9 cellular contexts compared by ENCODE assay signal in the genomic region with DNA sequence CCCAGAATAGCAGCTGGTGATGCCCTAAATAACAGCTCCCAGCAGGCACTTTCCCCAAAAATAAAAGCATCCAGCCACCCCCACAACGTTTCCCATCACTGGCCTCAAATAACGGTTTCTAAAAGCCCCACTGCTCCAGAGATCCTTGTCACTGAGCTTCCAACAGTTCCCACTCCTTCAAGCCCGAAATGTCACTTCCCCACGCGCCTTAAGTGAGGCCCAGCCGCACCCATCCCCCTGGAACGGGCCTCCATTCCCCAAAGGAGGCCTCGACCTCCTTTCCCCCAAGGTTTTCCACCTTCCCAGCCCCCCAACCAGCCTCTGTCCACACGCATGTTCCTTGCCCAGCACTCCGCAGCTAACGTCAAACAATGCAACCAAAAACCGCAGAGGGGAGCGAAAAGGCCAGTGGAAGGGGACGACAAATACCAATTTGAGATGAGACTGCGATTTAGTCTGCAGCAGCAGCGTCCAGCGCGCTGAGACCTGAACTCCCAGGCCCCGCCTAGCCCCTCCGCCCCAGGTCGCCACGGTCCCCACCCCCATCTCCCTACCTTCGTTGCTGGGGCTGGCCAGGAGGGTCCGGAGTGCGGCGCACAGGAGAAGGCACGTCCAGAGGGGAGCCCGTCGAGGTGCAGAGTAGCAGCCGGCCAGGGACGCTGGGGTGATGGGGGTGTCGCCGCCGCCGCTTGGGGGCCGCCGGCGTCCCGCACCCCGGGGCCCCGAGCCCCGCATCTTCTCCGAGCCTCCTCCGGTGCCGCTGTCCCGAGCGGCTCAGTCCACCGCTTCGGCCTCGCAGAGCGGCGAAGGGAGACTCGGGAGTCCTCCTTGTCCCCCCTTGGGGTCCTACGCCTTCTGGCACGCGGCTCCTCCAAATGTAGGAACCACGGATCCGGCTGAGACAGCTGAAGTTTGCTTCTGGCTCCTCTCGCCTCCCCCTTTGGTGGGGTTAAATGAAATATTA. TPM values are rescaled to one million over a fixed set of nuclear protein-coding genes. Genes with fewer than 3 reads are reported as not detected.
DNase-seq lines count a peak whose midpoint lies in the region; ATAC-seq, FAIRE-seq and TF ChIP-seq lines count a peak whose summit lies in the region.
"Had no signal": no experiment of that assay in that cellular context is flagged by ENCODE, and none has a peak within 500 bp of the region (broad histone marks: within the 10 kb centered on the region; RNA-seq: fewer than 3 reads in every experiment).

No MANE protein-coding gene starts in this region.

- peak overlapping the region; percentile 27 to 53 for H3K4me3 Mint-ChIP-seq in stimulated activated naive CD8-positive, alpha-beta T cell treated with anti-CD3 and anti-CD28 coated beads, Interleukin-15, amount 100 ng/mL, for 72 hours
- H3K4me3 Mint-ChIP-seq in nephron: peak overlapping the region; percentile 84 to 85 (median 84)

- no peak for FAIRE-seq in GM19239 (lab: Jason Lieb, UNC)
- FAIRE-seq: bronchial epithelial cell had no signal

- TF ChIP-seq CTCF in epithelial cell of proximal tubule (conservative IDR thresholded peaks at IDR 0.05; ENCODE audit: low read depth, low read length) (no peak), nephron (IDR thresholded peaks at IDR 0.05; ENCODE audit: unreplicated experiment in 3 of 3) (no peak)

- peak overlapping the region; percentile 49 for H3K4me3 ChIP-seq in epithelial cell of proximal tubule (ENCODE audit: low read depth, low read length)

- peaks cover 15% of the 10 kb centered on the region for H3K4me1 Mint-ChIP-seq in stimulated activated naive CD8-positive, alpha-beta T cell treated with anti-CD3 and anti-CD28 coated beads, Interleukin-15, amount 100 ng/mL, for 72 hours
- peaks cover 20% of the 10 kb centered on the region for H3K4me1 Mint-ChIP-seq in nephron

- no peak for ATAC-seq in stimulated activated naive CD8-positive, alpha-beta T cell treated with anti-CD3 and anti-CD28 coated beads, Interleukin-15, amount 100 ng/mL, for 72 hours
- ATAC-seq in stimulated activated naive CD8-positive, alpha-beta T cell treated with anti-CD3 and anti-CD28 coated beads, Interleukin-15, Interleukin-2, amounts not matched to agents 100 U/mL and 50 U/mL, for 24 hours: no peak
- ATAC-seq in HG02938 (IDR thresholded peaks at IDR 0.05; ENCODE audit: unreplicated experiment) (no peak), GM21423 (IDR thresholded peaks at IDR 0.05; ENCODE audit: unreplicated experiment) (no peak), GM21529 (IDR thresholded peaks at IDR 0.05; ENCODE audit: unreplicated experiment) (no peak)

- DNase-seq in stimulated activated naive CD8-positive, alpha-beta T cell treated with anti-CD3 and anti-CD28 coated beads, Interleukin-15, amount 100 ng/mL, for 72 hours: no peak
- DNase-seq in stimulated activated naive CD8-positive, alpha-beta T cell treated with anti-CD3 and anti-CD28 coated beads, Interleukin-15, Interleukin-2, amounts not matched to agents 100 U/mL and 50 U/mL, for 24 hours: no peak
- no peak for DNase-seq in epithelial cell of proximal tubule (ENCODE audit: low read depth)
- no peak for DNase-seq in GM19239 (ENCODE audit: insufficient read length, low spot score)

- H3K27ac Mint-ChIP-seq in stimulated activated naive CD8-positive, alpha-beta T cell treated with anti-CD3 and anti-CD28 coated beads, Interleukin-15, amount 100 ng/mL, for 72 hours: no peak overlapping the region
- H3K27ac Mint-ChIP-seq in nephron: peak overlapping the region in 1 of 3 experiments; percentile 14

- peaks cover 56% of the 10 kb centered on the region for H3K27me3 Mint-ChIP-seq in stimulated activated naive CD8-positive, alpha-beta T cell treated with anti-CD3 and anti-CD28 coated beads, Interleukin-15, amount 100 ng/mL, for 72 hours
- peaks cover 86% of the 10 kb centered on the region for H3K27me3 Mint-ChIP-seq in nephron (ENCODE audit: low read depth)

- H3K9me3 Mint-ChIP-seq in stimulated activated naive CD8-positive, alpha-beta T cell treated with anti-CD3 and anti-CD28 coated beads, Interleukin-15, amount 100 ng/mL, for 72 hours: peaks cover 4 to 12% of the 10 kb centered on the region in 2 donors
- no peaks in the 10 kb centered on the region for H3K9me3 Mint-ChIP-seq in nephron

- no peaks in the 10 kb centered on the region for H3K36me3 Mint-ChIP-seq in nephron (ENCODE audit: low read depth)

RNA-seq across cellular contexts. Expression of a gene that starts 1.0 kb away (rescaled TPM):
- total RNA-seq in epithelial cell of proximal tubule: 0.29 and 0.86 TPM in 2 replicates
